Comparison of ENCODE assay signal across 9 cellular contexts in the genomic region with DNA sequence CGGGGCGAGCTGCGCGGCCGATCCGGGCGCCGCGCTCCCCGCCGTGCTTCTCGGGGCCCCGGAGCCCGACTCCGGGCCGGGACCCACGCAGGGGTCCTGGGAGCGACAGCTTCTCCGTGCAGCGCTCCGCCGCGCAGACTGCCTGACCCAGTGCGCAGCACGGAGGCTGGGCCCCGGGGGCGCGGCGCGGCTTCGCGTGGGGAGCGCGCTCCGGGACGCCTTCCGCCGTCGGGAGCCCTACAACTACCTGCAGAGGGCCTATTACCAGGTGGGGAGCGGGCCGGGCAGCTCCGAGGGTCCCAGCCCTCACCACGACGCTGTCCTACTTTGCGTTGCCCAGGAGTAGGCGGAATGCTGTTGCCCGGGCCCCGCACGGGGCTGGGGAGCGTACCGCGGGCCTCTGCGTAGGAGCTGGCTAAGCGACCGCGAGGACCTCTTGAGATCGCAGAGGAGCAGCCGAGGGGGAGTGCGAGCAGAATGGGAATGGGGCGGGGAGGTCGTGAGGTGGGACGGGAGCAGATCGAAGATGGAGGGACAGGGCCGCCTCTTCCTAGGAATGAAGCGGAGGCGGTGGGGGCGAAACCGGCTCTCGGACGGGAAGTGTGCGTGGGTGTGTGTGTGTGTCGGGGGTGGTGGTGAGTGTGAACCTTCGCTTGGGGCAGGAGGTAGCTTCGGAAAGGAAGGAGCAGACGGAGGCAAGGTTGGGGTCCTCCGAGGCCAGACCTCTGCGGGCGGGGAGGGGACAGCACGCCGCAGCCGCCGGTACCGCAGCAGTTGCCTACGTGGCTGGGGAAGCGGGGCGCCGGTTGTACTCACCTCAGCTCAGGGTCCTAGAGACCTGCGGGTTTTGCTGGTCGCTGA. TPM values are rescaled to one million over a fixed set of nuclear protein-coding genes. Genes with fewer than 3 reads are reported as not detected.
A peak's percentile ranks its signal among the peaks of the same experiment; 100 is the strongest.
DNase-seq lines count a peak whose midpoint lies in the region; ATAC-seq, FAIRE-seq and TF ChIP-seq lines count a peak whose summit lies in the region.
"Had no signal": no experiment of that assay in that cellular context is flagged by ENCODE, and none has a peak within 500 bp of the region (broad histone marks: within the 10 kb centered on the region; RNA-seq: fewer than 3 reads in every experiment).

No MANE protein-coding gene starts in this region.

- in situ Hi-C loops in GM12878 (cut with MboI) = loop anchor here (5.0 kb wide), 1 partner anchor 77 kb away; a partner anchor contains a TSS

- H3K9me3 ChIP-seq in GM12878 (replicated peaks; ENCODE audit: control insufficient read depth, insufficient read depth, low read length) (no peaks in the 10 kb centered on the region), iPS-18a (ENCODE audit: control insufficient read depth, low read depth, low read length) (no peaks in the 10 kb centered on the region), small intestine (ENCODE audit: control insufficient read depth, low read depth) (no peaks in the 10 kb centered on the region)

- POLR2A ChIA-PET in GM12878 (lab: Charles Lee) = interaction anchor here (0.5 to 1.4 kb wide), 5 partner anchors 10 to 201 kb away, joined by 3 to 4 read pairs (median 3); no protein-coding TSS in a partner anchor

- no peak for FAIRE-seq in GM12878 (lab: Jason Lieb, UNC)
- FAIRE-seq in small intestine (lab: Jason Lieb, UNC) = no peak
- FAIRE-seq: endometrium had no signal

- intact Hi-C loops in GM12878 (cut with micrococcal nuclease; ENCODE audit: unreplicated experiment) = loop anchor here (5.0 kb wide), 1 partner anchor 92 kb away; no protein-coding TSS in a partner anchor

- TF ChIP-seq CTCF in GM12878 (IDR thresholded peaks at IDR 0.05 in 2 of 3, conservative IDR thresholded peaks at IDR 0.05 in 1 of 3; ENCODE audit: control insufficient read depth in 2 of 3, extremely low read depth in 1 of 3, insufficient read depth in 1 of 3, low read depth in 3 of 3, low read length in 3 of 3) = no peak

- DNase-seq in NCI-H748 (lab: John Stamatoyannopoulos, UW; ENCODE audit: unreplicated experiment) (peak; percentile 33), NCI-H748 treated with DMSO at 0.1 percent for 48 hours (lab: John Stamatoyannopoulos, UW) (no peak), GM12878 (ENCODE audit: low read depth, low spot score) (no peak), small intestine (no peak), RPMI8226 (no peak)

- ATAC-seq in SK-N-SH treated with all-trans-retinoic acid at 6 μM for 48 hours = peak; percentile 60
- peak; percentile 55 for ATAC-seq in GM12878
- no peak for ATAC-seq in GM19351 (IDR thresholded peaks at IDR 0.05; ENCODE audit: unreplicated experiment)

- peak overlapping the region; percentile 95 for H3K4me2 ChIP-seq in GM12878 (ENCODE audit: control insufficient read depth, insufficient read depth)

- SMC1A ChIA-PET in GM12878 (lab: Charles Lee; ENCODE audit: uncharacterized antibody, unreplicated experiment) = interaction anchor here (0.6 kb wide), 1 partner anchor 94 kb away, joined by 3 read pairs; no protein-coding TSS in a partner anchor

- CTCF ChIA-PET in GM12878 (lab: Yijun Ruan, JAX) = interaction anchor here (1.2 to 2.3 kb wide), 3 partner anchors 19 to 76 kb away, joined by 5 to 14 read pairs (median 9); a partner anchor contains a TSS

- 3% methylated on average over 72 of the region's 89 CpGs for WGBS in GM12878 (ENCODE audit: insufficient coverage, insufficient replicate concordance, low lambda C conversion rate, missing lambda C conversion rate)
- 0 to 1% (median 1%) methylated on average over 66 to 89 of the region's 89 CpGs for WGBS in small intestine, 3 donors

- no peak for TF ChIP-seq RAD21 in GM12878 (IDR thresholded peaks at IDR 0.05; ENCODE audit: insufficient read depth, low read depth, low read length)

- no TSS peak for BruUV-seq in GM12878 (replicated peaks; lab: Mats Ljungman, UMichigan)

- H3K4me1 ChIP-seq in GM12878 (ENCODE audit: control insufficient read depth, insufficient read depth, low read length) = peaks cover 4% of the 10 kb centered on the region
- peaks cover 5% of the 10 kb centered on the region for H3K4me1 ChIP-seq in iPS-18a (ENCODE audit: control insufficient read depth, low read depth, low read length)
- H3K4me1 ChIP-seq in small intestine (ENCODE audit: control insufficient read depth in 2 of 2, insufficient read depth in 1 of 2, low read depth in 1 of 2, low read length in 1 of 2) = peaks cover 0 to 7% of the 10 kb centered on the region in 2 donors

- peak overlapping the region; percentile 68 for H2AFZ ChIP-seq in GM12878 (ENCODE audit: control insufficient read depth, low read depth, low read length)

- RAD21 ChIA-PET in GM12878 (lab: Charles Lee; ENCODE audit: unreplicated experiment) = interaction anchor here (0.7 to 3.0 kb wide), 4 partner anchors 23 to 76 kb away, joined by 3 to 14 read pairs (median 3); a partner anchor contains a TSS

- H3K9ac ChIP-seq in GM12878 (ENCODE audit: control insufficient read depth, insufficient read depth, low read length) (no peak overlapping the region), iPS-18a (ENCODE audit: low read length) (peak overlapping the region; percentile 61)

- H3K27ac ChIP-seq in GM12878 (ENCODE audit: control insufficient read depth, insufficient read depth) = no peak overlapping the region
- H3K27ac ChIP-seq in iPS-18a (ENCODE audit: low read length) = no peak overlapping the region
- H3K27ac ChIP-seq in small intestine (ENCODE audit: low read depth in 1 of 2, low read length in 1 of 2) = peak overlapping the region in 1 of 2 donors; percentile 67

- no peaks in the 10 kb centered on the region for H3K79me2 ChIP-seq in GM12878 (ENCODE audit: control insufficient read depth, insufficient read depth, low read length)

- peaks cover 23 to 24% of the 10 kb centered on the region in 2 experiments for H3K27me3 ChIP-seq in GM12878 (replicated peaks in 1 of 2; ENCODE audit: control insufficient read depth in 2 of 2, insufficient read depth in 2 of 2, low read length in 1 of 2)
- peaks cover 12% of the 10 kb centered on the region for H3K27me3 ChIP-seq in iPS-18a (ENCODE audit: control insufficient read depth, insufficient read depth, low read length)
- H3K27me3 ChIP-seq in small intestine (ENCODE audit: control insufficient read depth in 2 of 2, insufficient read depth in 2 of 2, low read length in 2 of 2) = peaks cover 0 to 2% of the 10 kb centered on the region in 2 donors

- no peaks in the 10 kb centered on the region for H4K20me1 ChIP-seq in GM12878 (ENCODE audit: control insufficient read depth, insufficient read depth)

- H3K36me3 ChIP-seq in GM12878 (ENCODE audit: control insufficient read depth in 2 of 2, insufficient read depth in 2 of 2, low read length in 1 of 2) (no peaks in the 10 kb centered on the region), iPS-18a (ENCODE audit: control insufficient read depth, low read depth, low read length) (peaks cover 28% of the 10 kb centered on the region), small intestine (ENCODE audit: control insufficient read depth in 2 of 2, insufficient read depth in 2 of 2, low read length in 2 of 2) (no peaks in the 10 kb centered on the region)

- TF ChIP-seq POLR2A in GM12878 (IDR thresholded peaks at IDR 0.05; ENCODE audit: low read depth, low read length) = peak; percentile 57; the same call in 1 of the 2 replicates

- peak overlapping the region; percentile 74; the same call in 1 of the 2 replicates for H3K4me3 ChIP-seq in GM12878
- H3K4me3 ChIP-seq in iPS-18a (ENCODE audit: low read length) = peak overlapping the region; percentile 84
- peak overlapping the region; percentile 48 to 57 for H3K4me3 ChIP-seq in small intestine (ENCODE audit: low read depth in 1 of 2, low read length in 2 of 2)

- TF ChIP-seq EP300 in GM12878 (IDR thresholded peaks at IDR 0.05; ENCODE audit: borderline replicate concordance in 1 of 2, control insufficient read depth in 1 of 2, low read depth in 2 of 2, low read length in 2 of 2) = no peak

RNA-seq across cellular contexts. Expression of a gene that starts 0.7 kb away (rescaled TPM):
- 0.71 TPM in 1 of 2 replicates, not detected in the other for total RNA-seq in GM12878 (2013; cell fraction: nucleolus; rRNA removed)
- total RNA-seq in GM12878 (2014; rRNA removed) = not detected in 2 replicates
- not detected in 2 replicates for total RNA-seq in GM12878 (2014; rRNA removed; fragmentation: Illumina TruSeq; extraction: Trizol)
- 0.13 and 0.21 TPM in 2 replicates for total RNA-seq in GM12878 (2021)
- 0.12 TPM for polyA plus RNA-seq in GM12878 (2011; ENCODE audit: low read depth)
- 0.05 TPM in 1 of 2 replicates, not detected in the other for polyA plus RNA-seq in GM12878 (2011; rRNA removed)
- 0.05 and 0.13 TPM in 2 replicates for polyA plus RNA-seq in GM12878 (2011; cell fraction: cytosol; rRNA removed)
- 0.29 and 0.39 TPM in 2 replicates for polyA plus RNA-seq in GM12878 (2011; cell fraction: nucleus; rRNA removed)
- 0.28 and 0.64 TPM in 2 replicates for polyA plus RNA-seq in GM12878 (2012)
- polyA plus RNA-seq in GM12878 (2014; fragmentation: Illumina TruSeq; extraction: Trizol) = 0.03 TPM in 1 of 2 replicates, not detected in the other
- polyA plus RNA-seq in GM12878 (2014; fragmentation: Nextera tagmentation; extraction: Ambion mirVana) = not detected
- polyA plus RNA-seq in GM12878 (2014; rRNA removed) = 0.23 TPM in 1 of 2 replicates, not detected in the other
- polyA plus RNA-seq in GM12878 (2016; fragmentation: Nextera tagmentation; extraction: Ambion mirVana) = not detected
- 0.31 TPM in 1 of 2 replicates, not detected in the other for polyA minus RNA-seq in GM12878 (2011; rRNA and poly(A)+ RNA removed)
- not detected in 2 replicates for polyA minus RNA-seq in GM12878 (2011; cell fraction: cytosol; rRNA and poly(A)+ RNA removed)
- polyA minus RNA-seq in GM12878 (2011; cell fraction: nucleus; rRNA and poly(A)+ RNA removed) = 0.12 TPM in 1 of 2 replicates, not detected in the other
- 1 to 10 TPM in 2 of 3 donors, under 1 TPM in 1; 0.89 to 7.1 (median 2.7) TPM for polyA plus RNA-seq in small intestine

RNA-seq across cellular contexts. Expression of a gene that starts 7.3 kb away (rescaled TPM):
- total RNA-seq in GM12878 (2013; cell fraction: nucleolus; rRNA removed) = not detected in 2 replicates
- not detected in 2 replicates for total RNA-seq in GM12878 (2014; rRNA removed)
- total RNA-seq in GM12878 (2014; rRNA removed; fragmentation: Illumina TruSeq; extraction: Trizol) = not detected in 2 replicates
- not detected in 2 replicates for total RNA-seq in GM12878 (2021)
- polyA plus RNA-seq in GM12878 (2011; ENCODE audit: low read depth) = not detected
- 0.09 TPM in 1 of 2 replicates, not detected in the other for polyA plus RNA-seq in GM12878 (2011; rRNA removed)
- 0.10 and 0.19 TPM in 2 replicates for polyA plus RNA-seq in GM12878 (2011; cell fraction: cytosol; rRNA removed)
- polyA plus RNA-seq in GM12878 (2011; cell fraction: nucleus; rRNA removed) = 0.63 and 1.6 TPM in 2 replicates
- 0.24 TPM in 1 of 2 replicates, not detected in the other for polyA plus RNA-seq in GM12878 (2012)
- polyA plus RNA-seq in GM12878 (2014; fragmentation: Illumina TruSeq; extraction: Trizol) = not detected in 2 replicates
- not detected for polyA plus RNA-seq in GM12878 (2014; fragmentation: Nextera tagmentation; extraction: Ambion mirVana)
- polyA plus RNA-seq in GM12878 (2014; rRNA removed) = not detected in 2 replicates
- not detected for polyA plus RNA-seq in GM12878 (2016; fragmentation: Nextera tagmentation; extraction: Ambion mirVana)
- polyA minus RNA-seq in GM12878 (2011; rRNA and poly(A)+ RNA removed) = 0.26 TPM in 1 of 2 replicates, not detected in the other
- polyA minus RNA-seq in GM12878 (2011; cell fraction: cytosol; rRNA and poly(A)+ RNA removed) = not detected in 2 replicates
- not detected in 2 replicates for polyA minus RNA-seq in GM12878 (2011; cell fraction: nucleus; rRNA and poly(A)+ RNA removed)
- 1 to 10 TPM in 2 of 3 donors, not detected in 1; 1.1 to 6.7 TPM for polyA plus RNA-seq in small intestine

RNA-seq across cellular contexts. Expression of a gene that starts 11.8 kb away (rescaled TPM):
- total RNA-seq in GM12878 (2013; cell fraction: nucleolus; rRNA removed) = not detected in 2 replicates
- total RNA-seq in GM12878 (2014; rRNA removed) (0.23 and 0.33 TPM in 2 replicates), GM12878 (2014; rRNA removed; fragmentation: Illumina TruSeq; extraction: Trizol) (0.23 and 0.58 TPM in 2 replicates), GM12878 (2021) (0.16 and 0.46 TPM in 2 replicates)
- polyA plus RNA-seq in GM12878 (2011; ENCODE audit: low read depth) = 0.76 TPM
- polyA plus RNA-seq in GM12878 (2011; rRNA removed) (0.05 and 0.12 TPM in 2 replicates), GM12878 (2014; fragmentation: Illumina TruSeq; extraction: Trizol) (0.16 and 0.38 TPM in 2 replicates), GM12878 (2014; fragmentation: Nextera tagmentation; extraction: Ambion mirVana) (under 1 TPM; 0.18 to 0.24 TPM), GM12878 (2014; rRNA removed) (0.46 and 0.55 TPM in 2 replicates), GM12878 (2016; fragmentation: Nextera tagmentation; extraction: Ambion mirVana) (1 to 10 TPM in 1 of 2 experiments, under 1 TPM in 1; 0.33 to 1.1 TPM), small intestine (1 to 10 TPM in 2 of 3 donors, not detected in 1; 1.0 to 3.2 TPM)
- 0.12 and 0.20 TPM in 2 replicates for polyA plus RNA-seq in GM12878 (2011; cell fraction: cytosol; rRNA removed)
- polyA plus RNA-seq in GM12878 (2011; cell fraction: nucleus; rRNA removed) = 0.37 and 0.41 TPM in 2 replicates
- polyA plus RNA-seq in GM12878 (2012) = 1.5 and 1.6 TPM in 2 replicates
- not detected in 2 replicates for polyA minus RNA-seq in GM12878 (2011; rRNA and poly(A)+ RNA removed)
- polyA minus RNA-seq in GM12878 (2011; cell fraction: cytosol; rRNA and poly(A)+ RNA removed) = not detected in 2 replicates
- not detected in 2 replicates for polyA minus RNA-seq in GM12878 (2011; cell fraction: nucleus; rRNA and poly(A)+ RNA removed)

RNA-seq across cellular contexts. Expression of a gene that starts 22.2 kb away (rescaled TPM):
- total RNA-seq in GM12878 (2013; cell fraction: nucleolus; rRNA removed) = 43.5 and 44.8 TPM in 2 replicates
- total RNA-seq in GM12878 (2014; rRNA removed) = 112 and 117 TPM in 2 replicates
- 69.1 and 70.8 TPM in 2 replicates for total RNA-seq in GM12878 (2014; rRNA removed; fragmentation: Illumina TruSeq; extraction: Trizol)
- total RNA-seq in GM12878 (2021) = 68.6 and 72.7 TPM in 2 replicates
- 16.7 TPM for polyA plus RNA-seq in GM12878 (2011; ENCODE audit: low read depth)
- 70.1 and 82.6 TPM in 2 replicates for polyA plus RNA-seq in GM12878 (2011; rRNA removed)
- polyA plus RNA-seq in GM12878 (2011; cell fraction: cytosol; rRNA removed) = 116 and 142 TPM in 2 replicates
- 188 and 221 TPM in 2 replicates for polyA plus RNA-seq in GM12878 (2011; cell fraction: nucleus; rRNA removed)
- 34.8 and 49.7 TPM in 2 replicates for polyA plus RNA-seq in GM12878 (2012)
- 103 and 113 TPM in 2 replicates for polyA plus RNA-seq in GM12878 (2014; fragmentation: Illumina TruSeq; extraction: Trizol)
- 10 to 100 TPM; 34.5 to 47.3 TPM for polyA plus RNA-seq in GM12878 (2014; fragmentation: Nextera tagmentation; extraction: Ambion mirVana)
- 138 and 148 TPM in 2 replicates for polyA plus RNA-seq in GM12878 (2014; rRNA removed)
- 100 to 1,000 TPM; 131 to 132 TPM for polyA plus RNA-seq in GM12878 (2016; fragmentation: Nextera tagmentation; extraction: Ambion mirVana)
- polyA minus RNA-seq in GM12878 (2011; rRNA and poly(A)+ RNA removed) = 43.1 and 77.0 TPM in 2 replicates
- polyA minus RNA-seq in GM12878 (2011; cell fraction: cytosol; rRNA and poly(A)+ RNA removed) = 37.1 and 52.8 TPM in 2 replicates
- polyA minus RNA-seq in GM12878 (2011; cell fraction: nucleus; rRNA and poly(A)+ RNA removed) = 58.0 and 75.9 TPM in 2 replicates
- polyA plus RNA-seq in small intestine = 10 to 100 TPM; 46.7 to 99.1 (median 51.3) TPM

RNA-seq across cellular contexts. Expression of a gene that starts 23.0 kb away (rescaled TPM):
- 29.4 and 32.9 TPM in 2 replicates for total RNA-seq in GM12878 (2013; cell fraction: nucleolus; rRNA removed)
- total RNA-seq in GM12878 (2014; rRNA removed) (76.5 and 80.4 TPM in 2 replicates), GM12878 (2014; rRNA removed; fragmentation: Illumina TruSeq; extraction: Trizol) (49.5 and 51.2 TPM in 2 replicates), GM12878 (2021) (124 and 135 TPM in 2 replicates)
- polyA plus RNA-seq in GM12878 (2011; ENCODE audit: low read depth) = 20.1 TPM
- polyA plus RNA-seq in GM12878 (2011; rRNA removed) (32.5 and 68.4 TPM in 2 replicates), GM12878 (2014; fragmentation: Illumina TruSeq; extraction: Trizol) (33.9 and 87.5 TPM in 2 replicates), GM12878 (2014; fragmentation: Nextera tagmentation; extraction: Ambion mirVana) (1 to 10 TPM; 2.5 to 5.2 TPM), GM12878 (2014; rRNA removed) (68.9 and 77.6 TPM in 2 replicates), GM12878 (2016; fragmentation: Nextera tagmentation; extraction: Ambion mirVana) (100 to 1,000 TPM; 110 to 112 TPM), small intestine (10 to 100 TPM; 31.9 to 54.0 (median 33.3) TPM)
- 69.1 and 92.3 TPM in 2 replicates for polyA plus RNA-seq in GM12878 (2011; cell fraction: cytosol; rRNA removed)
- 159 and 187 TPM in 2 replicates for polyA plus RNA-seq in GM12878 (2011; cell fraction: nucleus; rRNA removed)
- 40.8 and 41.4 TPM in 2 replicates for polyA plus RNA-seq in GM12878 (2012)
- 97.6 and 110 TPM in 2 replicates for polyA minus RNA-seq in GM12878 (2011; rRNA and poly(A)+ RNA removed)
- 31.0 and 39.1 TPM in 2 replicates for polyA minus RNA-seq in GM12878 (2011; cell fraction: cytosol; rRNA and poly(A)+ RNA removed)
- polyA minus RNA-seq in GM12878 (2011; cell fraction: nucleus; rRNA and poly(A)+ RNA removed) = 25.4 and 49.1 TPM in 2 replicates
